ENCODE assay signal across 12 cellular contexts in genomic region chr4:169618286-169618685, GRCh38. TPM values are rescaled to one million over a fixed set of nuclear protein-coding genes. Genes with fewer than 3 reads are reported as not detected.
DNase-seq lines count a peak whose midpoint lies in the region; ATAC-seq lines count a peak whose summit lies in the region.
"Had no signal": no experiment of that assay in that cellular context is flagged by ENCODE, and none has a peak within 500 bp of the region (broad histone marks: within the 10 kb centered on the region; RNA-seq: fewer than 3 reads in every experiment).

No MANE protein-coding gene starts in this region.

- no peaks in the 10 kb centered on the region for H3K27me3 Mint-ChIP-seq in activated CD8-positive, alpha-beta T cell treated with anti-CD3 and anti-CD28 coated beads, Interleukin-2, amount 10 ng/mL, durations not matched to agents 7 days and 5 days (ENCODE audit: low read depth)
- peaks cover 19 to 23% (median 21%) of the 10 kb centered on the region in 3 donors for H3K27me3 Mint-ChIP-seq in immature natural killer cell (ENCODE audit: low read depth in 3 of 3)

- peaks cover 52% of the 10 kb centered on the region for H3K4me1 Mint-ChIP-seq in activated CD8-positive, alpha-beta T cell treated with anti-CD3 and anti-CD28 coated beads, Interleukin-2, amount 10 ng/mL, durations not matched to agents 7 days and 5 days (ENCODE audit: low read depth)
- peaks cover 44 to 53% of the 10 kb centered on the region in 2 donors for H3K4me1 Mint-ChIP-seq in immature natural killer cell

- DNase-seq in AG08395 (ENCODE audit: low spot score) (peak; percentile 21), ELR (ENCODE audit: low read depth) (peak; percentile 26), immature natural killer cell (no peak), HK-2 (ENCODE audit: unreplicated experiment) (no peak)
- DNase-seq in activated CD8-positive, alpha-beta T cell treated with anti-CD3 and anti-CD28 coated beads, Interleukin-2, amount 10 ng/mL, durations not matched to agents 7 days and 5 days: no peak
- no peak for DNase-seq in effector CD8-positive, alpha-beta T cell (lab: John Stamatoyannopoulos, UW)
- DNase-seq: gastrocnemius medialis, NCI-H526, SJCRH30 had no signal

- ATAC-seq in activated CD8-positive, alpha-beta T cell treated with anti-CD3 and anti-CD28 coated beads, Interleukin-2, amount 10 ng/mL, durations not matched to agents 7 days and 5 days: no peak
- ATAC-seq in HG03432 (IDR thresholded peaks at IDR 0.05; ENCODE audit: unreplicated experiment): no peak
- ATAC-seq in GM21390 (IDR thresholded peaks at IDR 0.05; ENCODE audit: unreplicated experiment): no peak
- ATAC-seq: gastrocnemius medialis had no signal

- CTCF ChIA-PET in activated CD8-positive, alpha-beta T cell treated with anti-CD3 and anti-CD28 coated beads, Interleukin-2, amount 10 ng/mL, durations not matched to agents 7 days and 5 days (lab: Charles Lee): interaction anchor here (1.3 to 3.0 kb wide), 3 partner anchors 8 to 14 kb away, joined by 7 to 14 read pairs (median 9); no protein-coding TSS in a partner anchor

- peak overlapping the region; percentile 99 for H3K27ac Mint-ChIP-seq in activated CD8-positive, alpha-beta T cell treated with anti-CD3 and anti-CD28 coated beads, Interleukin-2, amount 10 ng/mL, durations not matched to agents 7 days and 5 days
- peak overlapping the region; percentile 98 to 100 (median 100) for H3K27ac Mint-ChIP-seq in immature natural killer cell

- H3K36me3 Mint-ChIP-seq in activated CD8-positive, alpha-beta T cell treated with anti-CD3 and anti-CD28 coated beads, Interleukin-2, amount 10 ng/mL, durations not matched to agents 7 days and 5 days (ENCODE audit: low read depth): peaks cover 3% of the 10 kb centered on the region
- no peaks in the 10 kb centered on the region for H3K36me3 Mint-ChIP-seq in immature natural killer cell
- H3K36me3 Mint-ChIP-seq: CD14-positive monocyte had no signal

- peak overlapping the region; percentile 96 for H3K4me3 Mint-ChIP-seq in activated CD8-positive, alpha-beta T cell treated with anti-CD3 and anti-CD28 coated beads, Interleukin-2, amount 10 ng/mL, durations not matched to agents 7 days and 5 days
- H3K4me3 Mint-ChIP-seq in immature natural killer cell: peak overlapping the region in 3 of 5 donors; percentile 34 to 99 (median 94)
- H3K4me3 Mint-ChIP-seq: CD14-positive monocyte had no signal

- H3K9me3 Mint-ChIP-seq in activated CD8-positive, alpha-beta T cell treated with anti-CD3 and anti-CD28 coated beads, Interleukin-2, amount 10 ng/mL, durations not matched to agents 7 days and 5 days (ENCODE audit: insufficient read depth): no peaks in the 10 kb centered on the region
- H3K9me3 Mint-ChIP-seq in immature natural killer cell: no peaks in the 10 kb centered on the region
- H3K9me3 Mint-ChIP-seq: CD14-positive monocyte had no signal

- POLR2A ChIA-PET in activated CD8-positive, alpha-beta T cell treated with anti-CD3 and anti-CD28 coated beads, Interleukin-2, amount 10 ng/mL, durations not matched to agents 7 days and 5 days (lab: Charles Lee): no interaction called here

RNA-seq across cellular contexts. Expression of gene CLCN3, which starts 2.1 kb away (rescaled TPM):
- total RNA-seq in activated CD8-positive, alpha-beta T cell treated with anti-CD3 and anti-CD28 coated beads, Interleukin-2, amount 10 ng/mL, durations not matched to agents 7 days and 5 days: 10 to 100 TPM; 23.4 to 25.2 TPM
- 10 to 100 TPM in 1 of 3 donors, 1 to 10 TPM in 2; 4.7 to 12.6 (median 9.2) TPM for polyA plus RNA-seq in immature natural killer cell

RNA-seq across cellular contexts. Expression of gene NEK1, which starts 5.9 kb away (rescaled TPM):
- total RNA-seq in activated CD8-positive, alpha-beta T cell treated with anti-CD3 and anti-CD28 coated beads, Interleukin-2, amount 10 ng/mL, durations not matched to agents 7 days and 5 days: 10 to 100 TPM; 15.7 to 16.7 TPM
- polyA plus RNA-seq in immature natural killer cell: 10 to 100 TPM in 1 of 3 donors, 1 to 10 TPM in 2; 2.5 to 12.8 (median 5.8) TPM

Comparison
In these comparisons a context has a peak if more than half of its experiments do, and no peak if none do; other contexts are left out.
1. DNase-seq: peak in AG08395 (single experiment) and ELR (single experiment); none in activated CD8-positive, alpha-beta T cell treated with anti-CD3 and anti-CD28 coated beads, Interleukin-2, amount 10 ng/mL, durations not matched to agents 7 days and 5 days (single experiment), immature natural killer cell (0 of 3), effector CD8-positive, alpha-beta T cell (single experiment) and HK-2 (single experiment).